25 cellular contexts compared by ENCODE assay signal in genomic region chr19:7360393-7360984, GRCh38. TPM values are rescaled to one million over a fixed set of nuclear protein-coding genes. Genes with fewer than 3 reads are reported as not detected.
DNase-seq lines count a peak whose midpoint lies in the region; ATAC-seq, FAIRE-seq and TF ChIP-seq lines count a peak whose summit lies in the region.
"Had no signal": no experiment of that assay in that cellular context is flagged by ENCODE, and none has a peak within 500 bp of the region (broad histone marks: within the 10 kb centered on the region; RNA-seq: fewer than 3 reads in every experiment).

No MANE protein-coding gene starts in this region.

- H3K9me3 ChIP-seq in CD8-positive, alpha-beta memory T cell (ENCODE audit: low read length), result no peaks in the 10 kb centered on the region
- H3K9me3 ChIP-seq in MM.1S (replicated peaks; ENCODE audit: insufficient read depth, low read length), result no peaks in the 10 kb centered on the region
- H3K9me3 ChIP-seq in astrocyte (ENCODE audit: insufficient read depth, low read depth, low read length), result no peaks in the 10 kb centered on the region
- H3K9me3 ChIP-seq in upper lobe of left lung, result no peaks in the 10 kb centered on the region
- H3K9me3 ChIP-seq: thyroid gland had no signal

- H3K9me3 Mint-ChIP-seq in CD8-positive, alpha-beta memory T cell, result no peaks in the 10 kb centered on the region
- peaks cover 15% of the 10 kb centered on the region for H3K9me3 Mint-ChIP-seq in astrocyte (ENCODE audit: unreplicated experiment)
- H3K9me3 Mint-ChIP-seq: activated CD4-positive, alpha-beta memory T cell treated with anti-CD3 and anti-CD28 coated beads for 36 hours; central memory CD8-positive, alpha-beta T cell; effector memory CD8-positive, alpha-beta T cell had no signal

- CTCF ChIA-PET in CD8-positive, alpha-beta memory T cell (lab: Charles Lee), result interaction anchor here (0.8 to 2.2 kb wide), 3 partner anchors 10 to 11 kb away, joined by 3 to 9 read pairs (median 4); partner anchors contain the start of gene ARHGEF18

- H3K4me1 ChIP-seq in CD8-positive, alpha-beta memory T cell (ENCODE audit: insufficient read depth, low read length), result peaks cover 55% of the 10 kb centered on the region
- peaks cover 7% of the 10 kb centered on the region; the same call in 1 of the 2 replicates for H3K4me1 ChIP-seq in MM.1S (ENCODE audit: low read length)
- H3K4me1 ChIP-seq in astrocyte (ENCODE audit: insufficient read depth, low read length), result no peaks in the 10 kb centered on the region
- no peaks in the 10 kb centered on the region for H3K4me1 ChIP-seq in upper lobe of left lung
- H3K4me1 ChIP-seq: foreskin keratinocyte, thyroid gland had no signal

- H3K4me2 ChIP-seq in MM.1S (ENCODE audit: low read depth, low read length) (peak overlapping the region; percentile 13; the same call in 1 of the 2 replicates), astrocyte (ENCODE audit: low read length) (no peak overlapping the region)

- FAIRE-seq in astrocyte (lab: Jason Lieb, UNC), result no peak
- FAIRE-seq: GM12892, RCC 7860 had no signal

- POLR2A ChIA-PET in CD8-positive, alpha-beta memory T cell (lab: Charles Lee), result interaction anchor here (0.6 kb wide), 1 partner anchor 1255 kb away, joined by 3 read pairs; no protein-coding TSS in a partner anchor

- H3K79me2 ChIP-seq in MM.1S (ENCODE audit: low read length) (no peaks in the 10 kb centered on the region), astrocyte (ENCODE audit: insufficient read depth, low read length) (no peaks in the 10 kb centered on the region)

- TF ChIP-seq EP300 in upper lobe of left lung (IDR thresholded peaks at IDR 0.05), result no peak

- no peak overlapping the region for H3K4me3 ChIP-seq in CD8-positive, alpha-beta memory T cell (ENCODE audit: low read length)
- H3K4me3 ChIP-seq in MM.1S (ENCODE audit: low read length), result no peak overlapping the region
- H3K4me3 ChIP-seq in astrocyte (ENCODE audit: insufficient read depth, low read depth, low read length), result no peak overlapping the region
- no peak overlapping the region for H3K4me3 ChIP-seq in upper lobe of left lung
- H3K4me3 ChIP-seq: skin epidermis, thyroid gland had no signal

- H3K9ac ChIP-seq in MM.1S (ENCODE audit: low read length) (no peak overlapping the region), astrocyte (ENCODE audit: low read length) (no peak overlapping the region)

- H3K4me1 Mint-ChIP-seq in CD8-positive, alpha-beta memory T cell, result peaks cover 50 to 83% (median 65%) of the 10 kb centered on the region in 3 donors
- H3K4me1 Mint-ChIP-seq in astrocyte (ENCODE audit: low read depth, unreplicated experiment), result no peaks in the 10 kb centered on the region

- ATAC-seq in upper lobe of left lung (ENCODE audit: low FRiP score in 2 of 2) (no peak), HG02885 (IDR thresholded peaks at IDR 0.05; ENCODE audit: poor library complexity, unreplicated experiment) (no peak)
- ATAC-seq: effector memory CD8-positive, alpha-beta T cell; foreskin keratinocyte; left lobe of liver had no signal

- H3K27me3 Mint-ChIP-seq in CD8-positive, alpha-beta memory T cell, result no peaks in the 10 kb centered on the region
- peaks cover 69% of the 10 kb centered on the region for H3K27me3 Mint-ChIP-seq in astrocyte (ENCODE audit: low read depth, unreplicated experiment)
- H3K27me3 Mint-ChIP-seq: activated CD4-positive, alpha-beta memory T cell treated with anti-CD3 and anti-CD28 coated beads for 36 hours; central memory CD8-positive, alpha-beta T cell; effector memory CD8-positive, alpha-beta T cell had no signal

- peaks cover 11 to 92% (median 21%) of the 10 kb centered on the region in 3 donors for H3K36me3 Mint-ChIP-seq in CD8-positive, alpha-beta memory T cell
- no peaks in the 10 kb centered on the region for H3K36me3 Mint-ChIP-seq in astrocyte (ENCODE audit: low read depth, unreplicated experiment)

- H3K27me3 ChIP-seq in CD8-positive, alpha-beta memory T cell (ENCODE audit: insufficient read depth, low read length, poor library complexity, severe bottlenecking), result no peaks in the 10 kb centered on the region
- H3K27me3 ChIP-seq in MM.1S (replicated peaks; ENCODE audit: insufficient read depth, low read length), result peaks cover 51% of the 10 kb centered on the region
- peaks cover 3% of the 10 kb centered on the region for H3K27me3 ChIP-seq in astrocyte (ENCODE audit: insufficient read depth, low read length)
- no peaks in the 10 kb centered on the region for H3K27me3 ChIP-seq in upper lobe of left lung
- H3K27me3 ChIP-seq: thyroid gland had no signal

- no peak for TF ChIP-seq POLR2A in upper lobe of left lung (IDR thresholded peaks at IDR 0.05)

- no peaks in the 10 kb centered on the region for H3F3A ChIP-seq in MM.1S (ENCODE audit: insufficient read depth, low read length)

- no peak for TF ChIP-seq CTCF in MM.1S (IDR thresholded peaks at IDR 0.05; ENCODE audit: low read length)
- TF ChIP-seq CTCF in astrocyte (IDR thresholded peaks at IDR 0.05; ENCODE audit: insufficient read depth, low read depth, low read length), result no peak
- no peak for TF ChIP-seq CTCF in upper lobe of left lung (IDR thresholded peaks at IDR 0.05)

- H3K4me3 Mint-ChIP-seq in CD8-positive, alpha-beta memory T cell, result no peak overlapping the region
- no peak overlapping the region for H3K4me3 Mint-ChIP-seq in astrocyte (ENCODE audit: unreplicated experiment)
- H3K4me3 Mint-ChIP-seq: activated CD4-positive, alpha-beta memory T cell treated with anti-CD3 and anti-CD28 coated beads for 36 hours; central memory CD8-positive, alpha-beta T cell; effector memory CD8-positive, alpha-beta T cell had no signal

- peak overlapping the region in 5 of 8 donors; percentile 2 to 64 (median 39) for H3K27ac Mint-ChIP-seq in CD8-positive, alpha-beta memory T cell
- no peak overlapping the region for H3K27ac Mint-ChIP-seq in astrocyte (ENCODE audit: unreplicated experiment)
- H3K27ac Mint-ChIP-seq: activated CD4-positive, alpha-beta memory T cell treated with anti-CD3 and anti-CD28 coated beads for 36 hours; effector memory CD8-positive, alpha-beta T cell had no signal

- H4K20me1 ChIP-seq in MM.1S (ENCODE audit: insufficient read depth, low read length) (no peaks in the 10 kb centered on the region), astrocyte (ENCODE audit: insufficient read depth, low read length) (no peaks in the 10 kb centered on the region)

- DNase-seq in CD8-positive, alpha-beta memory T cell, result no peak
- DNase-seq in MM.1S (no peak), astrocyte (ENCODE audit: low read depth) (peak; percentile 10), myocyte (ENCODE audit: low read depth) (peak; percentile 81), HuH-7 (ENCODE audit: low spot score) (no peak), upper lobe of left lung (no peak), kidney tubule cell (ENCODE audit: low spot score) (no peak)
- DNase-seq: activated CD4-positive, alpha-beta memory T cell treated with anti-CD3 and anti-CD28 coated beads for 36 hours; amniotic stem cell; Calu3; effector memory CD8-positive, alpha-beta T cell; KG1; NCI-H1436; NCI-H2171 treated with DMSO at 0.1 percent for 48 hours; stimulated activated CD4-positive, alpha-beta T cell treated with anti-CD3 and anti-CD28 coated beads, Interleukin-4, amount 100 ng/mL, for 1 hour; stimulated activated CD8-positive, alpha-beta memory T cell treated with anti-CD3 and anti-CD28 coated beads, Interleukin-4, amount 100 ng/mL, for 48 hours; SW 1271; thyroid gland had no signal

- WGBS in upper lobe of left lung, 2 donors, result 69 to 86% methylated on average over 8 of the region's 8 CpGs

- H2AFZ ChIP-seq in MM.1S (ENCODE audit: low read length) (peak overlapping the region; percentile 9), astrocyte (ENCODE audit: low read depth, low read length) (no peak overlapping the region)

- peaks cover 41% of the 10 kb centered on the region for H3K36me3 ChIP-seq in CD8-positive, alpha-beta memory T cell (ENCODE audit: insufficient read depth, low read length)
- H3K36me3 ChIP-seq in MM.1S (replicated peaks; ENCODE audit: insufficient read depth, low read length), result no peaks in the 10 kb centered on the region
- no peaks in the 10 kb centered on the region for H3K36me3 ChIP-seq in astrocyte (ENCODE audit: insufficient read depth, low read length)
- no peaks in the 10 kb centered on the region for H3K36me3 ChIP-seq in upper lobe of left lung
- H3K36me3 ChIP-seq: thyroid gland had no signal

- H3K9me2 ChIP-seq in MM.1S (replicated peaks; ENCODE audit: insufficient read depth, low read length), result no peaks in the 10 kb centered on the region

- H3K27ac ChIP-seq in CD8-positive, alpha-beta memory T cell (ENCODE audit: low read depth, low read length), result no peak overlapping the region
- H3K27ac ChIP-seq in MM.1S (ENCODE audit: low read length) (no peak overlapping the region), astrocyte (ENCODE audit: low read depth, low read length) (no peak overlapping the region), upper lobe of left lung (no peak overlapping the region)
- H3K27ac ChIP-seq: foreskin keratinocyte, skin epidermis, thyroid gland had no signal

RNA-seq across cellular contexts. Expression of gene ARHGEF18, which starts 11.8 kb away (rescaled TPM):
- 10 to 100 TPM; 51.0 to 53.3 TPM for total RNA-seq in CD8-positive, alpha-beta memory T cell
- 9.6 TPM for polyA plus RNA-seq in CD8-positive, alpha-beta memory T cell
- total RNA-seq in astrocyte (44.6 and 45.2 TPM in 2 replicates), myocyte (37.9 and 43.6 TPM in 2 replicates), upper lobe of left lung (100 to 1,000 TPM in 1 of 6 donors, 10 to 100 TPM in 5; 56.1 to 106 (median 66.0) TPM)
- 29.5 TPM for polyA plus RNA-seq in myocyte (2012)

Comparison
In these comparisons a context has a peak if more than half of its experiments do, and no peak if none do; other contexts are left out.
1. DNase-seq: peak in astrocyte (single experiment) and myocyte (single experiment); none in CD8-positive, alpha-beta memory T cell (0 of 5), MM.1S (single experiment), HuH-7 (single experiment), upper lobe of left lung (0 of 2) and kidney tubule cell (single experiment).